Comparison of ENCODE assay signal across 1 cellular context in the genomic region with DNA sequence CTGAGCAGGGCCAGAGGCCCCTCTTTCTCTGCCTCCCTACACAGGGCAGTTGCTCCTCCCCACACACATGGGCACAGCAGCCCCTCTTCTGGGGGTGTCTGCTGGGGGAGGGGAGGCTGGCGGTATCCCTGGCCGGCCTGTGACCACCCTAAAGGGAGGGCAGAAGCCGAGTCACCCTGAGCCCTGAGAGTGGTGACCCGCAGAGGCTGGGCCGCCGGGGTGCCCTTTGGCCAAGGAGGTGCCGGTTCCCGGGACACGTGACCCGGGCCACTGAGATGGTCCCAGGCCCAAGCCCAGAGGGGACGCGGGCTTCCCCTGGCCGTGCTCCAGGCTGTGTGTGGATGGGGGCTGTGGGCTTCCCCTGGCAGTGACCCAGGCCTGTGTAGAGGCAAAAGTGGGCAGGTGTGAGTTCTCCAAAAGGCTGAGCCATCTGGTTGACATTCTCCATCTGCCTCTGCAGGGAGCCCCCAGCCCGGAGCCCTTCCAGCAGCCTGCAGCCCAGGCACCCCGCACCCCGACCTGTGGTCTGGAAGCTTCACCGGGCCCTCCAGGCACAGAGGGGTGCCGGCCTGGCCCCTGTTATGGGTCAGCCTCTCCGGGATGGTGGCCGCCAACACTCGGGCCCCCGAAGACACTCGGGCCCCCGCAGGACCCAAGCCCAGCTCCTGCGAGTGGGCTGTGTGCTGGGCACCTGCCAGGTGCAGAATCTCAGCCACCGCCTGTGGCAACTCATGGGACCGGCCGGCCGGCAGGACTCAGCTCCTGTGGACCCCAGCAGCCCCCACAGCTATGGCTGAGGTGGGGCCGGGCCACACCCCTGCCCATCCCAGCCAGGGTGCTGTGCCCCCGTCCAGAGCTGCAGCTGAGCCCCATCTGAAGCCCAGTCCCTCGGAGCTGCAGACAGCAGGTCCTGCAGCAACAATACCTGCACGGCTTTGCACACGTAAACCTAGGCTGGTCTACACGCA.
TF ChIP-seq lines count a peak whose summit lies in the region.

No MANE protein-coding gene starts in this region.

TF ChIP-seq in endothelial cell of umbilical vein, 7 proteins besides CTCF, POLR2A, EP300 and RAD21:
- TF ChIP-seq JUN (IDR thresholded peaks at IDR 0.05; ENCODE audit: borderline replicate concordance, insufficient read depth, insufficient read length, low read depth) (no peak), EZH2 (IDR thresholded peaks at IDR 0.05; ENCODE audit: borderline replicate concordance, low read depth, low read length, severe bottlenecking) (no peak), GATA2 (IDR thresholded peaks at IDR 0.05; ENCODE audit: insufficient read depth, insufficient read length, low read depth, low read length) (no peak), POLR2AphosphoS5 (IDR thresholded peaks at IDR 0.05; ENCODE audit: insufficient read depth, low read depth, low read length) (no peak), FOS (IDR thresholded peaks at IDR 0.05; ENCODE audit: borderline replicate concordance, insufficient read depth, low read length) (no peak), MYC (IDR thresholded peaks at IDR 0.05; ENCODE audit: low read depth, low read length) (no peak)
- TF ChIP-seq, protein P1, sequence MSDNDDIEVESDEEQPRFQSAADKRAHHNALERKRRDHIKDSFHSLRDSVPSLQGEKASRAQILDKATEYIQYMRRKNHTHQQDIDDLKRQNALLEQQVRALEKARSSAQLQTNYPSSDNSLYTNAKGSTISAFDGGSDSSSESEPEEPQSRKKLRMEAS (IDR thresholded peaks at IDR 0.05; ENCODE audit: insufficient read depth, insufficient read length) = no peak
